ENCODE assay signal across 8 cellular contexts in the genomic region with DNA sequence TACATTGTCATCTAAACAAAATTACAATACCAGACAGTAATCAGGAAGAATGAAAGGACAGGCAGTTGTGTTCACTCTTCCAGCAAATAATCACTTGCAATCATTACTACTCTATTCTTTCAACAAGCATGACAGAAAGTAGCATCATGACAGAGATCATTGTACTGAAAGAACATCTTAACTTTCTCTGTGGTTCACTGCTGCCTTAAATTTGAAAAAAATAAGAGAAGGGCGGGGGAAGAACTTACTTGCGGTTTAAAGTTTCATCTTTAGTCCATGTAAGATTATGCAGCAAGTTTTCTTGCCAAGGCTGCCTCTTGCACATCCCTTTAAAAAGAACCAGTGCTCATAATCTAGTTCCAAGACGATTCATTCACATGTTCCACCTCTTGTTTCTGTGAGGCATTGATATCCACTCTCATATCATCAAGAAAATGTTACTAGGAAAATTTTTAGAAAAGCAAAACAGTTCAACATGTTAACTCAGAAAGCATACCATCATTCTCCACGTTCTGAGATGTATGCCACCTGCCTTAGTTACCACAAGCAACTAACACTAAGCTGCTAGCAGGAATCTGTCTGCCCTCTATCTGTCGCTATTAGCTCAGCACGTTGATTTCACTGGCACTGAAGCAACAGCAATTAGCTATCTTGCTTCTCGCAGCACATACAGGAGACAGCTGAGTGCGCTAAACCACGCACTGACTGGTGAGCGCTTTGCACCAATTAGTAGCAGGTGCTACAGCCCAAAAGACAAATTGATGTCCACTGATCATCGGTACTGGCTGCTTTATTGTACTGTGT. TPM values are rescaled to one million over a fixed set of nuclear protein-coding genes. Genes with fewer than 3 reads are reported as not detected.
A peak's percentile ranks its signal among the peaks of the same experiment; 100 is the strongest.
DNase-seq lines count a peak whose midpoint lies in the region; ATAC-seq and TF ChIP-seq lines count a peak whose summit lies in the region.

TSS of gene PCDH15 (minus strand) at position 555 of the 804 bp plus-strand sequence. CDS start 136,969 bp downstream, outside the sequence.

- no peak for TF ChIP-seq POLR2A in adrenal gland (IDR thresholded peaks at IDR 0.05)

- ATAC-seq in GM18873 (IDR thresholded peaks at IDR 0.05; ENCODE audit: low FRiP score, unreplicated experiment), result no peak

- H3K4me3 ChIP-seq in adrenal gland, result peak within 1 kb of the TSS in 1 of 4 donors; percentile 8

- no peaks in the 10 kb centered on the region for H3K9me3 ChIP-seq in adrenal gland (replicated peaks in 1 of 3)

- no peaks in the 10 kb centered on the region for H3K4me1 ChIP-seq in adrenal gland (replicated peaks in 1 of 2)

- peak; percentile 92 for DNase-seq in COR-L47 (lab: John Stamatoyannopoulos, UW)
- DNase-seq in LoVo (ENCODE audit: low spot score), result peak; percentile 7
- peak; percentile 8 to 66 (median 21) for DNase-seq in adrenal gland
- peak; percentile 48 for DNase-seq in kidney glomerular epithelial cell (lab: John Stamatoyannopoulos, UW)
- no peak for DNase-seq in EL
- DNase-seq in MV-4-11 (lab: John Stamatoyannopoulos, UW), result no peak
- no peak for DNase-seq in activated CD4-positive, CD25-positive, alpha-beta regulatory T cell (lab: John Stamatoyannopoulos, UW)

- H3K27me3 ChIP-seq in adrenal gland, result no peaks in the 10 kb centered on the region

- 24 to 33% (median 27%) methylated on average over 11 of the region's 11 CpGs for WGBS in adrenal gland, 4 donors

- TF ChIP-seq CTCF in adrenal gland (IDR thresholded peaks at IDR 0.05), result peak; percentile 8 to 43 (median 30)

- intact Hi-C loops in adrenal gland (cut with DNase I), result no loop called here

- no peak within 1 kb of the TSS for H3K27ac ChIP-seq in adrenal gland

- H3K36me3 ChIP-seq in adrenal gland (replicated peaks in 1 of 2), result no peaks in the 10 kb centered on the region

RNA-seq across cellular contexts. Expression of gene PCDH15, which starts in this region (rescaled TPM):
- 10 to 100 TPM in 5 of 8 donors, 1 to 10 TPM in 3; 1.9 to 34.2 (median 12.2) TPM for total RNA-seq in adrenal gland
- polyA plus RNA-seq in adrenal gland, result 1 to 10 TPM; 2.7 to 6.1 (median 3.8) TPM

Comparison
In these comparisons a context has a peak if more than half of its experiments do, and no peak if none do; other contexts are left out.
1. DNase-seq: peak in COR-L47 (single experiment), LoVo (single experiment), adrenal gland (7 of 7) and kidney glomerular epithelial cell (single experiment); none in EL (single experiment), MV-4-11 (single experiment) and activated CD4-positive, CD25-positive, alpha-beta regulatory T cell (0 of 4).